ENCODE assay signal across 8 cellular contexts in the genomic region with DNA sequence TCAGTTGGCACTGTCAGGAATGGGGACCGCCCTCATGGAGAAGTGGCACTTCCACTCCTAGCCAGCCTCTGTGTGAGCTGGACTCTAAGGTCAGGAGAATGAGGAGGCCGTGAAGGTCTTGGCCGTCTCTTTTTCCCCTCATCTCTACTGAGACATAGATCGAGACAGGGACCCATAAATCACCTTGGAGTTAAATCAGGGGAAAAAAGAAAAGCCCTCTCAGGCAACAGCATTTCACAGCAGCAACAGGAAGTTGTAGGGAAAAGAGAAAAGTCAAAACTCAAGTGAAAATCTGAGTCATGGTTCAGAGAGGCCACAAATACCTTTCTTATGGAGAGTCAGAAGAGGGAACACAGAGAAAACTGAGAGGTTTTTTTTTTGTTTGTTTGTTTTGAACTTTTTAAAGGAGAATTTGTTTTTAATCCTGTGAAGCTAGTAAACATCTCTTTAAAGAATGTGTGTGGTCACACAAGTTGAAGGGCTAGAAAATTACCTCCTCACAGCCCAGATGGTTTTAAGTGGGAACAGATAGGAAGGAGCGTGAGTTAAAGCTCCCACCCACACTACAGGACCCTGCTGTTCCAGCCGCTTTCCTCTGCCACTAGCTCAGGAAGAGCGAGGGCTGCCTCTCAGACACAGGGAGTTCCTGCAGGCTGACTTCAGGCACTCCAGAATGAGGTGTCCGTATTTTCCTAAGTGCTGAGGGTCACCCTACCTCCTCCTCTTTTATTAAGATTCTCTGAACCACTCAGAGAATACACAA.
DNase-seq lines count a peak whose midpoint lies in the region; TF ChIP-seq lines count a peak whose summit lies in the region.

No MANE protein-coding gene starts in this region.

- no peak for TF ChIP-seq CTCF in coronary artery (IDR thresholded peaks at IDR 0.05)

- DNase-seq in ELF-1 (ENCODE audit: low read depth, low spot score) (peak; percentile 66), MV-4-11 (lab: John Stamatoyannopoulos, UW) (peak; percentile 64), coronary artery (ENCODE audit: low spot score) (no peak), non-pigmented ciliary epithelial cell (ENCODE audit: low read depth) (peak; percentile 50), inferior parietal cortex (ENCODE audit: extremely low spot score) (no peak), NCI-H1105 treated with DMSO at 0.1 percent for 48 hours (lab: John Stamatoyannopoulos, UW) (no peak), GM19238 (ENCODE audit: insufficient read length, low spot score) (no peak)
- DNase-seq in activated CD4-positive, CD25-positive, alpha-beta regulatory T cell treated with anti-CD3 and anti-CD28 coated beads, Interleukin-2, amount 50 U/mL, for 72 hours: no peak

- no peak overlapping the region for H3K4me3 ChIP-seq in coronary artery

- H3K27ac ChIP-seq in coronary artery: peak overlapping the region; percentile 13 to 68

Comparison
In these comparisons a context has a peak if more than half of its experiments do, and no peak if none do; other contexts are left out.
1. DNase-seq: peak in ELF-1 (single experiment), MV-4-11 (single experiment) and non-pigmented ciliary epithelial cell (single experiment); none in coronary artery (single experiment), inferior parietal cortex (single experiment), activated CD4-positive, CD25-positive, alpha-beta regulatory T cell treated with anti-CD3 and anti-CD28 coated beads, Interleukin-2, amount 50 U/mL, for 72 hours (single experiment), NCI-H1105 treated with DMSO at 0.1 percent for 48 hours (single experiment) and GM19238 (single experiment).